ENCODE assay signal across 9 cellular contexts in genomic region chr20:7094438-7094997, GRCh38.
DNase-seq lines count a peak whose midpoint lies in the region; FAIRE-seq and TF ChIP-seq lines count a peak whose summit lies in the region.
"Had no signal": no experiment of that assay in that cellular context is flagged by ENCODE, and none has a peak within 500 bp of the region (broad histone marks: within the 10 kb centered on the region; RNA-seq: fewer than 3 reads in every experiment).

No MANE protein-coding gene starts in this region.

- no peak overlapping the region for H3K9ac ChIP-seq in neural cell (ENCODE audit: low read length)

- H3K4me2 ChIP-seq in neural cell (ENCODE audit: low read length) = no peak overlapping the region

- CTCF ChIA-PET in Calu3 (lab: Charles Lee) = no interaction called here

- H4K20me1 ChIP-seq in neural cell (ENCODE audit: insufficient read depth) = no peaks in the 10 kb centered on the region

- no peak for TF ChIP-seq RAD21 in neural cell (conservative IDR thresholded peaks at IDR 0.05)

- no peaks in the 10 kb centered on the region for H3K9me3 ChIP-seq in neural cell (ENCODE audit: low read length)
- H3K9me3 ChIP-seq: thoracic aorta had no signal

- H3K27me3 Mint-ChIP-seq in Calu3 (ENCODE audit: unreplicated experiment) = no peaks in the 10 kb centered on the region

- FAIRE-seq in bronchial epithelial cell (lab: Jason Lieb, UNC) = peak; percentile 58

- no peaks in the 10 kb centered on the region for H3K36me3 Mint-ChIP-seq in Calu3 (ENCODE audit: insufficient read depth, unreplicated experiment)

- H3K4me3 ChIP-seq in bronchial epithelial cell (ENCODE audit: low read depth, low read length) (no peak overlapping the region), neural cell (ENCODE audit: low read length) (no peak overlapping the region)
- H3K4me3 ChIP-seq: thoracic aorta had no signal

- H2AFZ ChIP-seq in neural cell (ENCODE audit: low read depth, low read length) = no peak overlapping the region

- intact Hi-C loops in Calu3 (cut with micrococcal nuclease; ENCODE audit: unreplicated experiment) = loop anchor here (1.0 kb wide), 2 partner anchors 101 to 265 kb away; no protein-coding TSS in a partner anchor

- no peaks in the 10 kb centered on the region for H3K27me3 ChIP-seq in bronchial epithelial cell (ENCODE audit: control insufficient read depth, insufficient read depth, low read length)
- no peaks in the 10 kb centered on the region for H3K27me3 ChIP-seq in neural cell (ENCODE audit: insufficient read depth, low read depth, low read length)

- H3K36me3 ChIP-seq in bronchial epithelial cell (ENCODE audit: control insufficient read depth, insufficient read depth, low read length) (no peaks in the 10 kb centered on the region), neural cell (ENCODE audit: insufficient read depth, low read length) (no peaks in the 10 kb centered on the region)
- H3K36me3 ChIP-seq: thoracic aorta had no signal

- H3F3A ChIP-seq in neural cell (ENCODE audit: insufficient read depth, low read length, poor library complexity, severe bottlenecking) = no peaks in the 10 kb centered on the region

- no peaks in the 10 kb centered on the region for H3K9me2 ChIP-seq in neural cell (ENCODE audit: insufficient read depth, low read length)

- DNase-seq in Calu3 = peak; percentile 60
- DNase-seq in H4 (ENCODE audit: low spot score) = peak; percentile 53
- DNase-seq in NCI-H510A (lab: John Stamatoyannopoulos, UW) = peak; percentile 19
- peak; percentile 65 for DNase-seq in bronchial epithelial cell (ENCODE audit: low read depth)
- DNase-seq in GF-D8 (lab: John Stamatoyannopoulos, UW) = no peak
- DNase-seq in activated gamma-delta T cell (lab: John Stamatoyannopoulos, UW) = no peak
- DNase-seq in activated naive CD4-positive, alpha-beta T cell (lab: John Stamatoyannopoulos, UW) = no peak

- no peak overlapping the region for H3K4me3 Mint-ChIP-seq in Calu3 (ENCODE audit: low read depth, unreplicated experiment)

- TF ChIP-seq EP300 in neural cell (conservative IDR thresholded peaks at IDR 0.05; ENCODE audit: poor library complexity, severe bottlenecking) = no peak

- BruUV-seq in Calu3 (replicated peaks; lab: Mats Ljungman, UMichigan) = no TSS peak

- H3K9me3 Mint-ChIP-seq in Calu3 (ENCODE audit: low read depth, unreplicated experiment) = no peaks in the 10 kb centered on the region

- H3K4me1 Mint-ChIP-seq in Calu3 (ENCODE audit: low read depth, unreplicated experiment) = no peaks in the 10 kb centered on the region

- no peak overlapping the region for H3K27ac ChIP-seq in neural cell (ENCODE audit: low read length)
- H3K27ac ChIP-seq: thoracic aorta had no signal

- H3K27ac Mint-ChIP-seq in Calu3 (ENCODE audit: unreplicated experiment) = no peak overlapping the region

- H3K79me2 ChIP-seq in neural cell (replicated peaks; ENCODE audit: insufficient read depth, low read length) = no peaks in the 10 kb centered on the region

- TF ChIP-seq CTCF in Calu3 (IDR thresholded peaks at IDR 0.05; ENCODE audit: unreplicated experiment) (peak; percentile 57), bronchial epithelial cell (IDR thresholded peaks at IDR 0.05; ENCODE audit: insufficient read depth, low read length, severe bottlenecking) (peak; percentile 63), neural cell (IDR thresholded peaks at IDR 0.05; ENCODE audit: poor library complexity, severe bottlenecking) (peak; percentile 62)

TF ChIP-seq in neural cell, 6 proteins besides CTCF, POLR2A, EP300 and RAD21:
- TF ChIP-seq EZH2 (IDR thresholded peaks at IDR 0.05; ENCODE audit: borderline replicate concordance, insufficient read depth, low read length, poor library complexity, severe bottlenecking) = no peak
- TF ChIP-seq SMC3 (conservative IDR thresholded peaks at IDR 0.05; ENCODE audit: poor library complexity) = peak; percentile 43

Comparison
In these comparisons a context has a peak if more than half of its experiments do, and no peak if none do; other contexts are left out.
1. DNase-seq: peak in Calu3 (single experiment), H4 (single experiment), NCI-H510A (single experiment) and bronchial epithelial cell (single experiment); none in GF-D8 (single experiment), activated gamma-delta T cell (single experiment) and activated naive CD4-positive, alpha-beta T cell (0 of 4).
2. Peak in every context shown above with its lines, with median percentiles within 50 percentile points of each other: CTCF ChIP-seq.